In the genomic region with DNA sequence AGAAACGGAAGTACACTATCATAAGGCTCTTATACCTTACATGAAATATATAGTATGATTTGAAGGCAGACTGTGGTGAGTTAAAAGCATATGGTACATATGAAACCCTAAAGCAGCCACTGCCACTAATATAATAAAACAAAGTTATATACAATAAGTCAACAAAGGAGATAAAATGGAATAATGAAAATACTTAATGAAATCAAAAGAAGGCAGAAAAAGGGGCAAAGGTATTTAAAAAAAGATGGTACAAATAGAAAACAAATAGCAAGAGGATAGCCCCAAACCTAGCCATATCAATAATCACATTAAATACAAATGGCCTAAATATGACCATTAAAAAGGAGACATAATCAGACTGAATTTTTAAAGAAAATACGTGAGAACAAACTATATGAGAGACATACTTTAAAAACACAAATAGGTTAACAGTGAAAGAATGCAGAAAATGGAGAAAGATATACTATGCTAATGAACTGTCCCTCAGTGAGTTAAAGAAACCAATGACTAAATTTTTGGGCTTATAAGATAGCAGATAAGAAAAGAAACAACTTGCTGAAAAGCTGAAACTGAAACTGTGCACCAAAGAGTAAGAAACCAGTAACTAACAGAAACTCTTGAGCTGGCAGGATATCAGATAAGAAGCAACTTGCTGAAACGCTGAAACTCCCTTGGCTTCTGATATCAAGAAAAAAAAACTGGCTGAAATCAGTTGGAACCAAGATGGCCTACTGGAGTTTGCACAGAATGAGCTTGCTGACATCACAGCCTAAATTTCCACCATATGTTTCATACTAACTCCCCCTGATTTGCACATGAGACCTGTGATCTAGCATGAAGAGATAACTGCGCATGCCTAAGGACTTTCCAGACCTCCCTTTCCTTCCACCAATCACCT, we compare ENCODE assay signal across 9 cellular contexts. TPM values are rescaled to one million over a fixed set of nuclear protein-coding genes. Genes with fewer than 3 reads are reported as not detected.
DNase-seq lines count a peak whose midpoint lies in the region; ATAC-seq and TF ChIP-seq lines count a peak whose summit lies in the region.
"Had no signal": no experiment of that assay in that cellular context is flagged by ENCODE, and none has a peak within 500 bp of the region (broad histone marks: within the 10 kb centered on the region; RNA-seq: fewer than 3 reads in every experiment).

No MANE protein-coding gene starts in this region.

- no peaks in the 10 kb centered on the region for H3K27me3 ChIP-seq in GM06990 (replicated peaks; ENCODE audit: control insufficient read depth, insufficient read depth, low read length)
- H3K27me3 ChIP-seq in upper lobe of right lung, result no peaks in the 10 kb centered on the region
- H3K27me3 ChIP-seq in SJCRH30, result no peaks in the 10 kb centered on the region

- H3K4me3 ChIP-seq in GM06990 (replicated peaks; ENCODE audit: low read depth, low read length), result no peak overlapping the region
- no peak overlapping the region for H3K4me3 ChIP-seq in upper lobe of right lung
- no peak overlapping the region for H3K4me3 ChIP-seq in SJCRH30

- no peaks in the 10 kb centered on the region; the same call in 1 of the 2 replicates for H3K36me3 ChIP-seq in GM06990 (ENCODE audit: control insufficient read depth, insufficient read depth, low read length)
- H3K36me3 ChIP-seq in upper lobe of right lung, result no peaks in the 10 kb centered on the region
- H3K36me3 ChIP-seq in SJCRH30, result no peaks in the 10 kb centered on the region

- intact Hi-C loops in upper lobe of right lung (cut with DNase I), result no loop called here

- H3K27ac ChIP-seq in upper lobe of right lung (no peak overlapping the region), SJCRH30 (no peak overlapping the region)

- TF ChIP-seq POLR2A in erythroblast (IDR thresholded peaks at IDR 0.05; ENCODE audit: low read length), result peak; percentile 13

- H3K4me1 ChIP-seq in upper lobe of right lung (no peaks in the 10 kb centered on the region), SJCRH30 (no peaks in the 10 kb centered on the region)

- peaks cover 2 to 14% (median 3%) of the 10 kb centered on the region in 3 donors for H3K9me3 Mint-ChIP-seq in IgD-negative memory B cell

- H3K27ac Mint-ChIP-seq in IgD-negative memory B cell, result peak overlapping the region; percentile 64 to 72 (median 68)

- ATAC-seq in GM19468 (IDR thresholded peaks at IDR 0.05; ENCODE audit: extremely low read depth, unreplicated experiment) (peak; percentile 33), upper lobe of right lung (no peak)

- H3K9me3 ChIP-seq in upper lobe of right lung, result no peaks in the 10 kb centered on the region
- H3K9me3 ChIP-seq in SJCRH30 (replicated peaks), result no peaks in the 10 kb centered on the region; the same call in 1 of the 2 replicates

- H3K4me3 Mint-ChIP-seq in IgD-negative memory B cell, result peak overlapping the region in 2 of 4 donors; percentile 45 to 47

- peaks cover 28 to 44% (median 29%) of the 10 kb centered on the region in 3 donors for H3K4me1 Mint-ChIP-seq in IgD-negative memory B cell

- DNase-seq in GM06990 (ENCODE audit: extremely low read depth, insufficient read length) (peak; percentile 42), erythroblast (lab: John Stamatoyannopoulos, UW) (peak; percentile 83 to 91), upper lobe of right lung (no peak), islet precursor cell (no peak), DMS153 treated with DMSO at 0.1 percent for 48 hours (lab: John Stamatoyannopoulos, UW; ENCODE audit: unreplicated experiment) (no peak), SJCRH30 (no peak)
- DNase-seq: NCI-H2081 treated with DMSO at 0.1 percent for 48 hours had no signal

- H3K36me3 Mint-ChIP-seq in IgD-negative memory B cell, result no peaks in the 10 kb centered on the region

- H3K27me3 Mint-ChIP-seq in IgD-negative memory B cell, result no peaks in the 10 kb centered on the region

- TF ChIP-seq CTCF in GM06990 (IDR thresholded peaks at IDR 0.05; ENCODE audit: insufficient read depth, low read length, poor library complexity, severe bottlenecking) (no peak), upper lobe of right lung (IDR thresholded peaks at IDR 0.05) (no peak)

RNA-seq across cellular contexts. Expression of gene IL10, which starts 44.3 kb away (rescaled TPM):
- polyA plus RNA-seq in IgD-negative memory B cell, result 0.56 TPM
- total RNA-seq in upper lobe of right lung, result 0.67 TPM
- 0.16 TPM in 1 of 2 replicates, not detected in the other for total RNA-seq in SJCRH30 (2014; rRNA removed; shearing (Covaris generic))

RNA-seq across cellular contexts. Expression of gene IL19, which starts 46.1 kb away (rescaled TPM):
- polyA plus RNA-seq in IgD-negative memory B cell, result not detected
- not detected for total RNA-seq in upper lobe of right lung
- total RNA-seq in SJCRH30 (2014; rRNA removed; shearing (Covaris generic)), result not detected in 2 replicates

RNA-seq across cellular contexts. Expression of gene IL20, which starts 48.8 kb away (rescaled TPM):
- not detected for polyA plus RNA-seq in IgD-negative memory B cell
- not detected for total RNA-seq in upper lobe of right lung
- not detected in 2 replicates for total RNA-seq in SJCRH30 (2014; rRNA removed; shearing (Covaris generic))

Comparison
In these comparisons a context has a peak if more than half of its experiments do, and no peak if none do; other contexts are left out.
1. DNase-seq: peak in GM06990 (single experiment) and erythroblast (2 of 2); none in upper lobe of right lung (single experiment), islet precursor cell (single experiment), DMS153 treated with DMSO at 0.1 percent for 48 hours (single experiment) and SJCRH30 (0 of 2).